ENCODE assay signal across 13 cellular contexts in genomic region chr3:177516130-177517011, GRCh38.
DNase-seq lines count a peak whose midpoint lies in the region; ATAC-seq, FAIRE-seq and TF ChIP-seq lines count a peak whose summit lies in the region.
"Had no signal": no experiment of that assay in that cellular context is flagged by ENCODE, and none has a peak within 500 bp of the region (broad histone marks: within the 10 kb centered on the region; RNA-seq: fewer than 3 reads in every experiment).

No MANE protein-coding gene starts in this region.

- dilution Hi-C loops in mammary epithelial cell (cut with HindIII; ENCODE audit: low sequenced_read_pairs) = no loop called here

- CTCF ChIA-PET in mammary epithelial cell (lab: Charles Lee; ENCODE audit: low non-redundant PET) = no interaction called here

- H3K79me2 ChIP-seq in mammary epithelial cell (ENCODE audit: insufficient read depth, low read length) (no peaks in the 10 kb centered on the region), smooth muscle cell (ENCODE audit: low read depth) (no peaks in the 10 kb centered on the region)

- in situ Hi-C loops in mammary epithelial cell (cut with MboI; ENCODE audit: low sequenced_read_pairs in 2 of 2) = no loop called here

- FAIRE-seq in kidney (lab: Jason Lieb, UNC) = peak; percentile 23

- H3K4me2 ChIP-seq in mammary epithelial cell (ENCODE audit: insufficient read depth, low read depth, low read length) (no peak overlapping the region), smooth muscle cell (no peak overlapping the region)

- H3F3A ChIP-seq in smooth muscle cell (ENCODE audit: low read depth) = no peaks in the 10 kb centered on the region

- no peaks in the 10 kb centered on the region for H3K27me3 Mint-ChIP-seq in activated CD4-positive, alpha-beta T cell treated with anti-CD3 and anti-CD28 coated beads, Interleukin-2, amount 10 ng/mL, durations not matched to agents 24 days and 14 days

- H3K9me3 ChIP-seq in mammary epithelial cell (replicated peaks; ENCODE audit: insufficient read depth, low read length) = no peaks in the 10 kb centered on the region
- no peaks in the 10 kb centered on the region for H3K9me3 ChIP-seq in kidney (ENCODE audit: control insufficient read depth in 1 of 2, low read length in 2 of 2)
- H3K9me3 ChIP-seq in smooth muscle cell (replicated peaks; ENCODE audit: low read depth) = no peaks in the 10 kb centered on the region
- H3K9me3 ChIP-seq: colonic mucosa, upper lobe of left lung had no signal

- H3K9ac ChIP-seq in mammary epithelial cell (ENCODE audit: insufficient read depth, low read length) = no peak overlapping the region
- no peak overlapping the region for H3K9ac ChIP-seq in kidney (ENCODE audit: low read length in 2 of 2)
- H3K9ac ChIP-seq in smooth muscle cell (ENCODE audit: low read depth) = no peak overlapping the region

- H3K27ac Mint-ChIP-seq in activated CD4-positive, alpha-beta T cell treated with anti-CD3 and anti-CD28 coated beads, Interleukin-2, amount 10 ng/mL, durations not matched to agents 24 days and 14 days = no peak overlapping the region
- H3K27ac Mint-ChIP-seq: nephron had no signal

- 31% methylated on average over 15 of the region's 15 CpGs for whole genome bisulfite sequencing in mammary epithelial cell (ENCODE audit: low coverage, missing lambda C conversion rate)
- WGBS in smooth muscle cell (ENCODE audit: low lambda C conversion rate) = 78% methylated on average over 15 of the region's 15 CpGs

- H3K36me3 Mint-ChIP-seq in activated CD4-positive, alpha-beta T cell treated with anti-CD3 and anti-CD28 coated beads, Interleukin-2, amount 10 ng/mL, durations not matched to agents 24 days and 14 days (ENCODE audit: low read depth) = no peaks in the 10 kb centered on the region

- H2AFZ ChIP-seq in mammary epithelial cell (ENCODE audit: low read depth, low read length) = peak overlapping the region; percentile 90
- H2AFZ ChIP-seq in smooth muscle cell (ENCODE audit: low read depth) = peak overlapping the region; percentile 31

- no peak for ATAC-seq in GM18873 (IDR thresholded peaks at IDR 0.05; ENCODE audit: low FRiP score, unreplicated experiment)

- H3K4me3 ChIP-seq in HFF-Myc (replicated peaks; ENCODE audit: low read depth, low read length) (no peak overlapping the region), mammary epithelial cell (replicated peaks in 1 of 3; ENCODE audit: insufficient read depth in 1 of 3, low read depth in 2 of 3, low read length in 3 of 3) (no peak overlapping the region), kidney (ENCODE audit: low read length in 2 of 2) (no peak overlapping the region), smooth muscle cell (no peak overlapping the region)
- H3K4me3 ChIP-seq: colonic mucosa, upper lobe of left lung had no signal

- intact Hi-C loops in mammary epithelial cell (cut with micrococcal nuclease) (no loop called here), kidney (cut with DNase I) (no loop called here)
- intact Hi-C loops in activated CD4-positive, alpha-beta T cell treated with anti-CD3 and anti-CD28 coated beads, Interleukin-2, amount 10 ng/mL, durations not matched to agents 24 days and 14 days (cut with micrococcal nuclease) = no loop called here

- H3K27ac ChIP-seq in mammary epithelial cell (ENCODE audit: insufficient read depth, low read depth, low read length) = no peak overlapping the region
- H3K27ac ChIP-seq in kidney (ENCODE audit: low read depth in 2 of 2, low read length in 2 of 2) = peak overlapping the region; percentile 56 to 79
- H3K27ac ChIP-seq in smooth muscle cell (ENCODE audit: low read depth) = no peak overlapping the region
- H3K27ac ChIP-seq: colonic mucosa, VCaP had no signal

- peaks cover 9% of the 10 kb centered on the region for H3K9me3 Mint-ChIP-seq in activated CD4-positive, alpha-beta T cell treated with anti-CD3 and anti-CD28 coated beads, Interleukin-2, amount 10 ng/mL, durations not matched to agents 24 days and 14 days

- BruUV-seq in mammary epithelial cell (replicated peaks; lab: Mats Ljungman, UMichigan) = no TSS peak

- no peaks in the 10 kb centered on the region for H3K27me3 ChIP-seq in mammary epithelial cell (ENCODE audit: insufficient read depth, low read length)
- H3K27me3 ChIP-seq in smooth muscle cell (ENCODE audit: low read depth) = no peaks in the 10 kb centered on the region
- H3K27me3 ChIP-seq: colonic mucosa, upper lobe of left lung had no signal

- H3K4me1 ChIP-seq in mammary epithelial cell (ENCODE audit: insufficient read depth, low read length) = peaks cover 4% of the 10 kb centered on the region
- H3K4me1 ChIP-seq in kidney (ENCODE audit: control insufficient read depth in 1 of 2, insufficient read depth in 1 of 2, low read depth in 1 of 2, low read length in 2 of 2) = peaks cover 22 to 23% of the 10 kb centered on the region in 2 donors
- H3K4me1 ChIP-seq in smooth muscle cell (ENCODE audit: low read depth) = no peaks in the 10 kb centered on the region
- H3K4me1 ChIP-seq: colonic mucosa had no signal

- peak; percentile 51 for DNase-seq in HFF-Myc (ENCODE audit: extremely low read depth, low read depth)
- no peak for DNase-seq in mammary epithelial cell
- DNase-seq in kidney = peak; percentile 92
- no peak for DNase-seq in smooth muscle cell (lab: John Stamatoyannopoulos, UW; ENCODE audit: unreplicated experiment)
- DNase-seq in activated CD4-positive, alpha-beta T cell treated with anti-CD3 and anti-CD28 coated beads, Interleukin-2, amount 10 ng/mL, durations not matched to agents 24 days and 14 days = no peak
- no peak for DNase-seq in medulla oblongata (ENCODE audit: extremely low spot score)
- DNase-seq in T-helper 9 cell = no peak
- DNase-seq: colonic mucosa, NCI-H2081 had no signal

- H3K4me1 Mint-ChIP-seq in activated CD4-positive, alpha-beta T cell treated with anti-CD3 and anti-CD28 coated beads, Interleukin-2, amount 10 ng/mL, durations not matched to agents 24 days and 14 days = peaks cover 3% of the 10 kb centered on the region

- H3K36me3 ChIP-seq in mammary epithelial cell (ENCODE audit: insufficient read depth, low read length) = no peaks in the 10 kb centered on the region
- no peaks in the 10 kb centered on the region for H3K36me3 ChIP-seq in kidney (ENCODE audit: control insufficient read depth in 1 of 2, insufficient read depth in 2 of 2, low read length in 2 of 2)
- H3K36me3 ChIP-seq in smooth muscle cell (ENCODE audit: low read depth) = no peaks in the 10 kb centered on the region
- H3K36me3 ChIP-seq: colonic mucosa, upper lobe of left lung had no signal

- TF ChIP-seq CTCF in HFF-Myc (IDR thresholded peaks at IDR 0.05; ENCODE audit: low read depth, low read length, missing control alignments) (no peak), mammary epithelial cell (conservative IDR thresholded peaks at IDR 0.05 in 1 of 2, IDR thresholded peaks at IDR 0.05 in 1 of 2; ENCODE audit: extremely low read depth in 1 of 2, insufficient read depth in 1 of 2, low read depth in 1 of 2, low read length in 2 of 2) (no peak), kidney (IDR thresholded peaks at IDR 0.05; ENCODE audit: borderline replicate concordance, extremely low read depth, insufficient read depth) (no peak), smooth muscle cell (IDR thresholded peaks at IDR 0.05; ENCODE audit: borderline replicate concordance, insufficient read depth, poor library complexity, severe bottlenecking) (no peak)

- H4K20me1 ChIP-seq in mammary epithelial cell (ENCODE audit: insufficient read depth, low read length) (no peaks in the 10 kb centered on the region), smooth muscle cell (ENCODE audit: low read depth) (no peaks in the 10 kb centered on the region)

- no peak overlapping the region for H3K4me3 Mint-ChIP-seq in activated CD4-positive, alpha-beta T cell treated with anti-CD3 and anti-CD28 coated beads, Interleukin-2, amount 10 ng/mL, durations not matched to agents 24 days and 14 days
- H3K4me3 Mint-ChIP-seq: nephron had no signal

Comparison
In these comparisons a context has a peak if more than half of its experiments do, and no peak if none do; other contexts are left out.
1. DNase-seq: peak in HFF-Myc (single experiment) and kidney (single experiment); none in mammary epithelial cell (single experiment), smooth muscle cell (single experiment), activated CD4-positive, alpha-beta T cell treated with anti-CD3 and anti-CD28 coated beads, Interleukin-2, amount 10 ng/mL, durations not matched to agents 24 days and 14 days (single experiment), medulla oblongata (single experiment) and T-helper 9 cell (single experiment).
2. H3K27ac ChIP-seq: peak in kidney (2 of 2); none in mammary epithelial cell (single experiment) and smooth muscle cell (single experiment).